ENCODE assay signal across 25 cellular contexts in genomic region chr13:50187352-50188029, GRCh38.
DNase-seq lines count a peak whose midpoint lies in the region; ATAC-seq and TF ChIP-seq lines count a peak whose summit lies in the region.
"Had no signal": no experiment of that assay in that cellular context is flagged by ENCODE, and none has a peak within 500 bp of the region (broad histone marks: within the 10 kb centered on the region; RNA-seq: fewer than 3 reads in every experiment).

No MANE protein-coding gene starts in this region.

- no peak overlapping the region for H2BK5ac ChIP-seq in trophoblast cell (ENCODE audit: low read depth, low read length, poor library complexity)

- H3K4me3 ChIP-seq in CD8-positive, alpha-beta memory T cell (ENCODE audit: low read length) = no peak overlapping the region
- H3K4me3 ChIP-seq in Panc1 (ENCODE audit: low read depth in 2 of 2, low read length in 2 of 2) (no peak overlapping the region), esophagus muscularis mucosa (no peak overlapping the region), trophoblast cell (ENCODE audit: low read depth, low read length) (no peak overlapping the region)
- H3K4me3 ChIP-seq: adrenal gland, body of pancreas, gastrocnemius medialis, lung, PC-9 had no signal

- H3K18ac ChIP-seq in trophoblast cell (ENCODE audit: low read length) = no peak overlapping the region

- ATAC-seq in Panc1 = no peak
- ATAC-seq in GM21786 (IDR thresholded peaks at IDR 0.05; ENCODE audit: unreplicated experiment) = no peak
- ATAC-seq: body of pancreas; gastrocnemius medialis; natural killer cell treated with Interleukin-12 subunit alpha and Interleukin-12 subunit beta and Interleukin-15 and Interleukin-18, amount 100 ng/mL, for 72 hours; Right ventricle myocardium inferior had no signal

- no peak overlapping the region for H2BK12ac ChIP-seq in trophoblast cell (ENCODE audit: low read length)

- no peak for TF ChIP-seq CTCF in Panc1 (IDR thresholded peaks at IDR 0.05)
- TF ChIP-seq CTCF in esophagus muscularis mucosa (IDR thresholded peaks at IDR 0.05) = no peak

- H3K23ac ChIP-seq in trophoblast cell (ENCODE audit: low read length) = no peak overlapping the region

- no TSS peak for BruUV-seq in Panc1 (replicated peaks; lab: Mats Ljungman, UMichigan)

- no peaks in the 10 kb centered on the region for H3K9me3 ChIP-seq in CD8-positive, alpha-beta memory T cell (ENCODE audit: low read length)
- H3K9me3 ChIP-seq in Panc1 (ENCODE audit: control insufficient read depth, insufficient read depth, low read depth, low read length) (no peaks in the 10 kb centered on the region), esophagus muscularis mucosa (no peaks in the 10 kb centered on the region), trophoblast cell (ENCODE audit: insufficient read depth, low read depth, low read length) (no peaks in the 10 kb centered on the region)
- H3K9me3 ChIP-seq: adrenal gland, body of pancreas, gastrocnemius medialis, SK-N-SH had no signal

- peaks cover 0 to 4% (median 0%) of the 10 kb centered on the region in 3 donors for H3K36me3 Mint-ChIP-seq in CD8-positive, alpha-beta memory T cell
- H3K36me3 Mint-ChIP-seq: activated naive CD4-positive, alpha-beta T cell treated with anti-CD3 and anti-CD28 coated beads, Interleukin-2, amount 10 ng/mL, durations not matched to agents 7 days and 5 days; natural killer cell treated with Interleukin-12 subunit alpha and Interleukin-12 subunit beta and Interleukin-15 and Interleukin-18, amount 100 ng/mL, for 72 hours had no signal

- no peak overlapping the region for H2AK5ac ChIP-seq in trophoblast cell (ENCODE audit: low read length)

- no peaks in the 10 kb centered on the region for H3K27me3 ChIP-seq in CD8-positive, alpha-beta memory T cell (ENCODE audit: insufficient read depth, low read length, poor library complexity, severe bottlenecking)
- no peaks in the 10 kb centered on the region for H3K27me3 ChIP-seq in Panc1 (ENCODE audit: control insufficient read depth, insufficient read depth, low read length)
- no peaks in the 10 kb centered on the region for H3K27me3 ChIP-seq in esophagus muscularis mucosa
- H3K27me3 ChIP-seq in trophoblast cell (ENCODE audit: insufficient read depth, low read length) = no peaks in the 10 kb centered on the region
- H3K27me3 ChIP-seq: adrenal gland, body of pancreas, gastrocnemius medialis had no signal

- no peak overlapping the region for H4K8ac ChIP-seq in trophoblast cell (ENCODE audit: low read depth, low read length)

- H3K4me1 Mint-ChIP-seq in CD8-positive, alpha-beta memory T cell = peaks cover 23 to 64% (median 30%) of the 10 kb centered on the region in 3 donors
- H3K4me1 Mint-ChIP-seq: activated naive CD4-positive, alpha-beta T cell treated with anti-CD3 and anti-CD28 coated beads, Interleukin-2, amount 10 ng/mL, durations not matched to agents 7 days and 5 days had no signal

- peaks cover 0 to 2% (median 0%) of the 10 kb centered on the region in 5 donors for H3K9me3 Mint-ChIP-seq in CD8-positive, alpha-beta memory T cell
- H3K9me3 Mint-ChIP-seq: activated naive CD4-positive, alpha-beta T cell treated with anti-CD3 and anti-CD28 coated beads, Interleukin-2, amount 10 ng/mL, durations not matched to agents 7 days and 5 days; natural killer cell treated with Interleukin-12 subunit alpha and Interleukin-12 subunit beta and Interleukin-15 and Interleukin-18, amount 100 ng/mL, for 72 hours had no signal

- no peak overlapping the region for H4K91ac ChIP-seq in trophoblast cell (ENCODE audit: low read depth, low read length)

- WGBS in esophagus muscularis mucosa = 84% methylated on average over 3 of the region's 3 CpGs
- whole genome bisulfite sequencing in trophoblast cell (ENCODE audit: extremely low coverage, insufficient coverage, insufficient read length) = no CpG with 5 or more reads among the region's 3 CpGs

- H3K79me2 ChIP-seq in trophoblast cell (ENCODE audit: control insufficient read depth, insufficient read depth, low read length, poor library complexity) = no peaks in the 10 kb centered on the region

- H3K79me1 ChIP-seq in trophoblast cell (ENCODE audit: low read length) = no peaks in the 10 kb centered on the region

- in situ Hi-C loops in Panc1 (cut with HindIII; ENCODE audit: low pct_unique_long_range_greater_than_20kb, low sequenced_read_pairs) = no loop called here

- no peak overlapping the region for H3K27ac ChIP-seq in CD8-positive, alpha-beta memory T cell (ENCODE audit: low read depth, low read length)
- H3K27ac ChIP-seq in Panc1 (ENCODE audit: low read length) (0 out of 2 replicates have a peak overlapping the region, but pooled peaks have one; percentile 34), esophagus muscularis mucosa (replicated peaks in 1 of 4) (no peak overlapping the region), trophoblast cell (ENCODE audit: low read depth, low read length) (no peak overlapping the region)
- H3K27ac ChIP-seq: adrenal gland, body of pancreas, gastrocnemius medialis, PC-9 had no signal

- CTCF ChIA-PET in CD8-positive, alpha-beta memory T cell (lab: Charles Lee) = no interaction called here
- CTCF ChIA-PET in Panc1 (lab: Charles Lee) = no interaction called here

- intact Hi-C loops in Panc1 (cut with micrococcal nuclease; ENCODE audit: unreplicated experiment) = no loop called here
- intact Hi-C loops in esophagus muscularis mucosa (cut with DNase I) = no loop called here

- no peak overlapping the region for H2AFZ ChIP-seq in trophoblast cell (ENCODE audit: insufficient read depth, low read length, poor library complexity)
- H2AFZ ChIP-seq: PC-9 had no signal

- H3K9ac ChIP-seq in trophoblast cell (ENCODE audit: low read length) = no peak overlapping the region
- H3K9ac ChIP-seq: SK-N-SH had no signal

- H2BK120ac ChIP-seq in trophoblast cell (ENCODE audit: insufficient read depth, low read length, poor library complexity) = no peak overlapping the region

- TF ChIP-seq EP300 in esophagus muscularis mucosa (IDR thresholded peaks at IDR 0.05) = no peak

- peaks cover 0 to 1% of the 10 kb centered on the region in 2 donors for H3K27me3 Mint-ChIP-seq in CD8-positive, alpha-beta memory T cell

- H4K12ac ChIP-seq in trophoblast cell (ENCODE audit: low read depth, low read length) = no peak overlapping the region

- H3K4me2 ChIP-seq in trophoblast cell (ENCODE audit: low read length) = no peak overlapping the region
- H3K4me2 ChIP-seq: PC-9, SK-N-SH had no signal

- POLR2A ChIA-PET in CD8-positive, alpha-beta memory T cell (lab: Charles Lee) = no interaction called here
- POLR2A ChIA-PET in Panc1 (lab: Charles Lee) = interaction anchor here (0.7 kb wide), 1 partner anchor 13 kb away, joined by 4 read pairs; no protein-coding TSS in a partner anchor

- no peaks in the 10 kb centered on the region for H3K36me3 ChIP-seq in CD8-positive, alpha-beta memory T cell (ENCODE audit: insufficient read depth, low read length)
- H3K36me3 ChIP-seq in Panc1 (ENCODE audit: control insufficient read depth, insufficient read depth, low read length) (no peaks in the 10 kb centered on the region), esophagus muscularis mucosa (no peaks in the 10 kb centered on the region), trophoblast cell (ENCODE audit: control insufficient read depth in 1 of 2, insufficient read depth in 2 of 2, low read length in 2 of 2) (no peaks in the 10 kb centered on the region)
- H3K36me3 ChIP-seq: adrenal gland, gastrocnemius medialis had no signal

- peak overlapping the region in 3 of 8 donors; percentile 39 to 57 (median 50) for H3K27ac Mint-ChIP-seq in CD8-positive, alpha-beta memory T cell
- H3K27ac Mint-ChIP-seq: activated naive CD4-positive, alpha-beta T cell treated with anti-CD3 and anti-CD28 coated beads, Interleukin-2, amount 10 ng/mL, durations not matched to agents 7 days and 5 days had no signal

- DNase-seq in CD8-positive, alpha-beta memory T cell = no peak
- DNase-seq in Panc1 (ENCODE audit: low read depth, low spot score) = no peak
- DNase-seq in esophagus muscularis mucosa (ENCODE audit: extremely low spot score) = peak; percentile 29
- DNase-seq in trophoblast cell = peak; percentile 25 to 84
- no peak for DNase-seq in NCI-H187 treated with DMSO at 0.1 percent for 48 hours (lab: John Stamatoyannopoulos, UW)
- no peak for DNase-seq in nucleus accumbens (lab: John Stamatoyannopoulos, UW)
- DNase-seq: ACHN; activated CD4-positive, CD25-positive, alpha-beta regulatory T cell; activated naive CD4-positive, alpha-beta T cell treated with anti-CD3 and anti-CD28 coated beads, Interleukin-2, amount 10 ng/mL, durations not matched to agents 7 days and 5 days; adrenal gland; body of pancreas; COR-L47; gastrocnemius medialis; Karpas-422; kidney glomerular epithelial cell; NCI-H2081; NCI-H2227 treated with DMSO at 0.1 percent for 48 hours; NCI-H526 treated with DMSO at 0.1 percent for 48 hours; PC-9; SK-N-SH; stimulated activated naive CD4-positive, alpha-beta T cell had no signal

- H3K4me3 Mint-ChIP-seq in CD8-positive, alpha-beta memory T cell = peak overlapping the region; percentile 9 to 90 (median 51)
- H3K4me3 Mint-ChIP-seq: activated naive CD4-positive, alpha-beta T cell treated with anti-CD3 and anti-CD28 coated beads, Interleukin-2, amount 10 ng/mL, durations not matched to agents 7 days and 5 days; natural killer cell treated with Interleukin-12 subunit alpha and Interleukin-12 subunit beta and Interleukin-15 and Interleukin-18, amount 100 ng/mL, for 72 hours had no signal

- no peak overlapping the region for H3K4ac ChIP-seq in trophoblast cell (ENCODE audit: low read depth, low read length)

- TF ChIP-seq POLR2A in esophagus muscularis mucosa (IDR thresholded peaks at IDR 0.05; ENCODE audit: low read depth) = no peak

- no peaks in the 10 kb centered on the region for H3K4me1 ChIP-seq in CD8-positive, alpha-beta memory T cell (ENCODE audit: insufficient read depth, low read length)
- H3K4me1 ChIP-seq in Panc1 (ENCODE audit: control insufficient read depth, insufficient read depth, low read length) (peaks cover 12% of the 10 kb centered on the region; the same call in 1 of the 2 replicates), esophagus muscularis mucosa (no peaks in the 10 kb centered on the region), trophoblast cell (ENCODE audit: control insufficient read depth in 1 of 2, insufficient read depth in 2 of 2, low read length in 2 of 2) (no peaks in the 10 kb centered on the region)
- H3K4me1 ChIP-seq: adrenal gland, body of pancreas, gastrocnemius medialis had no signal

- H3K14ac ChIP-seq in trophoblast cell (ENCODE audit: low read length) = no peak overlapping the region

Comparison
In these comparisons a context has a peak if more than half of its experiments do, and no peak if none do; other contexts are left out.
1. DNase-seq: peak in esophagus muscularis mucosa (single experiment) and trophoblast cell (2 of 2); none in CD8-positive, alpha-beta memory T cell (0 of 5), Panc1 (single experiment), NCI-H187 treated with DMSO at 0.1 percent for 48 hours (single experiment) and nucleus accumbens (0 of 56).